Comparison of ENCODE assay signal across 24 cellular contexts in the genomic region with DNA sequence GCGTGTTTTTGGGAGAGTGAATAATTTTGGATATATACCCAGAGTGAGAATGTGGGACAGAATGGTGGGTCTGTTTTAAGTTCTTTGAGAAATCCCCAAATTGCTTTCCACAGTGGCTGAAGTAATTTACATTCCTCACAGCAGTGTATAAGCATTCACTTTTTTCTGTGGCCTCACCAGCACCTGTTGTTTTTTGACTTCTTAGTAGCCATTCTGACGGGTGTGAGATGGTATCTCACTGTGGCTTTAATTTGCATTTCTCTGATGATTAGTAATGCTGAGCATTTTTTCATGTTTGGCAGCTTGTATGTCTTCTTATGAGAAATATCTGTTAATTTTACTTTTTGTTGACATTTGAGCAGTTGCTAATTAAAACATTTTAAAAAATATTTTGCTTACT. TPM values are rescaled to one million over a fixed set of nuclear protein-coding genes. Genes with fewer than 3 reads are reported as not detected.
A peak's percentile ranks its signal among the peaks of the same experiment; 100 is the strongest.
DNase-seq lines count a peak whose midpoint lies in the region; ATAC-seq, FAIRE-seq and TF ChIP-seq lines count a peak whose summit lies in the region.
"Had no signal": no experiment of that assay in that cellular context is flagged by ENCODE, and none has a peak within 500 bp of the region (broad histone marks: within the 10 kb centered on the region; RNA-seq: fewer than 3 reads in every experiment).

No MANE protein-coding gene starts in this region.

- H3K4me1 Mint-ChIP-seq in nephron progenitor cell = no peaks in the 10 kb centered on the region
- H3K4me1 Mint-ChIP-seq: activated naive CD8-positive, alpha-beta T cell treated with anti-CD3 and anti-CD28 coated beads for 36 hours had no signal

- H3K4me3 Mint-ChIP-seq in nephron progenitor cell = no peak overlapping the region
- H3K4me3 Mint-ChIP-seq: activated naive CD8-positive, alpha-beta T cell treated with anti-CD3 and anti-CD28 coated beads for 36 hours; activated T-cell treated with anti-CD3 and anti-CD28 coated beads, Interleukin-2, amount 50 U/mL, for 24 hours had no signal

- TF ChIP-seq CTCF in OCI-LY3 (IDR thresholded peaks at IDR 0.05; ENCODE audit: low read depth, low read length) (no peak), nephron progenitor cell (IDR thresholded peaks at IDR 0.05) (no peak)

- no peak for DNase-seq in GM12891 (ENCODE audit: insufficient read length, low spot score)
- no peak for DNase-seq in NCI-H146 (lab: John Stamatoyannopoulos, UW)
- DNase-seq in nephron progenitor cell = no peak
- DNase-seq in right cardiac atrium = no peak
- DNase-seq: activated CD4-positive, alpha-beta T cell treated with anti-CD3 and anti-CD28 coated beads, Interleukin-2, amount 50 U/mL, for 4 hours; activated naive CD8-positive, alpha-beta T cell treated with anti-CD3 and anti-CD28 coated beads for 36 hours; activated T-cell treated with anti-CD3 and anti-CD28 coated beads, Interleukin-2, amount 50 U/mL, for 24 hours; effector CD4-positive, alpha-beta T cell; NCI-H1436; NCI-H446; nucleus accumbens had no signal

- H3K79me2 ChIP-seq in OCI-LY3 (ENCODE audit: low read length) = no peaks in the 10 kb centered on the region
- H3K79me2 ChIP-seq: hepatocyte had no signal

- intact Hi-C loops in right cardiac atrium (cut with DNase I) = no loop called here

- H3K9me3 Mint-ChIP-seq in nephron progenitor cell = peaks cover 6% of the 10 kb centered on the region
- H3K9me3 Mint-ChIP-seq: activated naive CD8-positive, alpha-beta T cell treated with anti-CD3 and anti-CD28 coated beads for 36 hours had no signal

- peak overlapping the region; percentile 52 for H3K4me2 ChIP-seq in OCI-LY3 (ENCODE audit: low read length)
- H3K4me2 ChIP-seq: hepatocyte had no signal

- FAIRE-seq in GM12891 (lab: Jason Lieb, UNC) = no peak
- FAIRE-seq: bronchial epithelial cell had no signal

- H3K4me1 ChIP-seq in OCI-LY3 (ENCODE audit: low read length) (peaks cover 21% of the 10 kb centered on the region), right cardiac atrium (ENCODE audit: control insufficient read depth, insufficient read depth, low read length) (no peaks in the 10 kb centered on the region)
- H3K4me1 ChIP-seq: tibial nerve had no signal

- ATAC-seq in GM19463 (IDR thresholded peaks at IDR 0.05; ENCODE audit: unreplicated experiment) (peak; percentile 90), HG02938 (IDR thresholded peaks at IDR 0.05; ENCODE audit: unreplicated experiment) (peak; percentile 58), HG02840 (IDR thresholded peaks at IDR 0.05; ENCODE audit: low FRiP score, unreplicated experiment) (no peak), right cardiac atrium (no peak)
- ATAC-seq: SK-N-SH treated with all-trans-retinoic acid at 6 μM for 48 hours had no signal

- H3K27ac ChIP-seq in OCI-LY3 (ENCODE audit: low read length) (no peak overlapping the region), right cardiac atrium (ENCODE audit: low read length) (no peak overlapping the region)
- H3K27ac ChIP-seq: C4-2B, GM23248, hepatocyte, tibial nerve had no signal

- H2AFZ ChIP-seq in OCI-LY3 (ENCODE audit: low read depth, low read length) = no peak overlapping the region
- H2AFZ ChIP-seq: GM23248, hepatocyte had no signal

- H3K9me3 ChIP-seq in OCI-LY3 (ENCODE audit: insufficient read depth, low read length) (no peaks in the 10 kb centered on the region), right cardiac atrium (ENCODE audit: control insufficient read depth, low read length) (no peaks in the 10 kb centered on the region)

- no peak overlapping the region for H3K27ac Mint-ChIP-seq in nephron progenitor cell
- H3K27ac Mint-ChIP-seq: activated naive CD8-positive, alpha-beta T cell treated with anti-CD3 and anti-CD28 coated beads for 36 hours; activated T-cell treated with anti-CD3 and anti-CD28 coated beads, Interleukin-2, amount 50 U/mL, for 24 hours had no signal

- H3K27me3 ChIP-seq in OCI-LY3 (ENCODE audit: low read depth, low read length) (no peaks in the 10 kb centered on the region), right cardiac atrium (ENCODE audit: control insufficient read depth, insufficient read depth) (no peaks in the 10 kb centered on the region)
- H3K27me3 ChIP-seq: hepatocyte, tibial nerve had no signal

- no peak overlapping the region for H3K9ac ChIP-seq in OCI-LY3 (ENCODE audit: low read length)
- H3K9ac ChIP-seq: GM23248 had no signal

- H3K27me3 Mint-ChIP-seq in nephron progenitor cell (ENCODE audit: low read depth, poor library complexity) = peaks cover 2% of the 10 kb centered on the region
- H3K27me3 Mint-ChIP-seq: activated naive CD8-positive, alpha-beta T cell treated with anti-CD3 and anti-CD28 coated beads for 36 hours; activated T-cell treated with anti-CD3 and anti-CD28 coated beads, Interleukin-2, amount 50 U/mL, for 24 hours had no signal

- no peak for TF ChIP-seq POLR2A in GM12891 (IDR thresholded peaks at IDR 0.05; ENCODE audit: low read depth, low read length)

- no peaks in the 10 kb centered on the region for H4K20me1 ChIP-seq in OCI-LY3 (ENCODE audit: insufficient read depth, low read length)

- H3K4me3 ChIP-seq in OCI-LY3 (ENCODE audit: low read length) = peak overlapping the region; percentile 13; the same call in 1 of the 2 replicates
- no peak overlapping the region for H3K4me3 ChIP-seq in right cardiac atrium (ENCODE audit: low read length)
- H3K4me3 ChIP-seq: GM23248, hepatocyte, tibial nerve had no signal

- H3K36me3 Mint-ChIP-seq in nephron progenitor cell (ENCODE audit: low read depth) = no peaks in the 10 kb centered on the region
- H3K36me3 Mint-ChIP-seq: activated naive CD8-positive, alpha-beta T cell treated with anti-CD3 and anti-CD28 coated beads for 36 hours had no signal

- 65% methylated on average over 2 of the region's 2 CpGs for WGBS in right cardiac atrium

- H3K36me3 ChIP-seq in OCI-LY3 (replicated peaks; ENCODE audit: low read depth, low read length) = no peaks in the 10 kb centered on the region
- H3K36me3 ChIP-seq: tibial nerve had no signal

TF ChIP-seq in GM12891, 5 proteins besides CTCF, POLR2A, EP300 and RAD21:
- TF ChIP-seq POU2F2 (IDR thresholded peaks at IDR 0.05; ENCODE audit: low read depth, low read length) = peak; percentile 53; the same call in 1 of the 2 replicates
- TF ChIP-seq SPI1 (IDR thresholded peaks at IDR 0.05; ENCODE audit: low read depth, low read length) = no peak

RNA-seq across cellular contexts. Expression of gene SPATA31D1, which starts 9.4 kb away (rescaled TPM):
- polyA plus RNA-seq in GM12891 (2012; ENCODE audit: low read depth, missing spikeins) = 1.8 TPM
- not detected for total RNA-seq in right cardiac atrium
- not detected for polyA plus RNA-seq in right cardiac atrium
- total RNA-seq: A172; activated naive CD8-positive, alpha-beta T cell treated with anti-CD3 and anti-CD28 coated beads for 36 hours; bronchial epithelial cell; GM23248; hepatocyte; mononuclear cell; skeletal muscle tissue; tibial nerve had no signal
- polyA plus RNA-seq: GM23248, hepatocyte had no signal

RNA-seq across cellular contexts. Expression of gene SPATA31D3, which starts 35.9 kb away (rescaled TPM):
- polyA plus RNA-seq in GM12891 (2012; ENCODE audit: low read depth, missing spikeins) = not detected
- not detected for total RNA-seq in right cardiac atrium
- polyA plus RNA-seq in right cardiac atrium = not detected
- total RNA-seq: A172; activated naive CD8-positive, alpha-beta T cell treated with anti-CD3 and anti-CD28 coated beads for 36 hours; bronchial epithelial cell; GM23248; hepatocyte; mononuclear cell; skeletal muscle tissue; tibial nerve had no signal
- polyA plus RNA-seq: GM23248, hepatocyte had no signal

RNA-seq across cellular contexts. Expression of gene SPATA31D4, which starts 51.0 kb away (rescaled TPM):
- polyA plus RNA-seq in GM12891 (2012; ENCODE audit: low read depth, missing spikeins) = not detected
- total RNA-seq in right cardiac atrium = not detected
- polyA plus RNA-seq in right cardiac atrium = not detected
- total RNA-seq: A172; activated naive CD8-positive, alpha-beta T cell treated with anti-CD3 and anti-CD28 coated beads for 36 hours; bronchial epithelial cell; GM23248; hepatocyte; mononuclear cell; skeletal muscle tissue; tibial nerve had no signal
- polyA plus RNA-seq: GM23248, hepatocyte had no signal

Comparison
In these comparisons a context has a peak if more than half of its experiments do, and no peak if none do; other contexts are left out.
1. ATAC-seq: peak in GM19463 (single experiment) and HG02938 (single experiment); none in HG02840 (single experiment) and right cardiac atrium (0 of 2).